2 cellular contexts compared by ENCODE assay signal in genomic region chr5:76542236-76542635, GRCh38.
TF ChIP-seq lines count a peak whose summit lies in the region.

No MANE protein-coding gene starts in this region.

TF ChIP-seq in liver, 16 proteins besides CTCF, POLR2A, EP300 and RAD21 (continued from another document):
- TF ChIP-seq, protein P1, sequence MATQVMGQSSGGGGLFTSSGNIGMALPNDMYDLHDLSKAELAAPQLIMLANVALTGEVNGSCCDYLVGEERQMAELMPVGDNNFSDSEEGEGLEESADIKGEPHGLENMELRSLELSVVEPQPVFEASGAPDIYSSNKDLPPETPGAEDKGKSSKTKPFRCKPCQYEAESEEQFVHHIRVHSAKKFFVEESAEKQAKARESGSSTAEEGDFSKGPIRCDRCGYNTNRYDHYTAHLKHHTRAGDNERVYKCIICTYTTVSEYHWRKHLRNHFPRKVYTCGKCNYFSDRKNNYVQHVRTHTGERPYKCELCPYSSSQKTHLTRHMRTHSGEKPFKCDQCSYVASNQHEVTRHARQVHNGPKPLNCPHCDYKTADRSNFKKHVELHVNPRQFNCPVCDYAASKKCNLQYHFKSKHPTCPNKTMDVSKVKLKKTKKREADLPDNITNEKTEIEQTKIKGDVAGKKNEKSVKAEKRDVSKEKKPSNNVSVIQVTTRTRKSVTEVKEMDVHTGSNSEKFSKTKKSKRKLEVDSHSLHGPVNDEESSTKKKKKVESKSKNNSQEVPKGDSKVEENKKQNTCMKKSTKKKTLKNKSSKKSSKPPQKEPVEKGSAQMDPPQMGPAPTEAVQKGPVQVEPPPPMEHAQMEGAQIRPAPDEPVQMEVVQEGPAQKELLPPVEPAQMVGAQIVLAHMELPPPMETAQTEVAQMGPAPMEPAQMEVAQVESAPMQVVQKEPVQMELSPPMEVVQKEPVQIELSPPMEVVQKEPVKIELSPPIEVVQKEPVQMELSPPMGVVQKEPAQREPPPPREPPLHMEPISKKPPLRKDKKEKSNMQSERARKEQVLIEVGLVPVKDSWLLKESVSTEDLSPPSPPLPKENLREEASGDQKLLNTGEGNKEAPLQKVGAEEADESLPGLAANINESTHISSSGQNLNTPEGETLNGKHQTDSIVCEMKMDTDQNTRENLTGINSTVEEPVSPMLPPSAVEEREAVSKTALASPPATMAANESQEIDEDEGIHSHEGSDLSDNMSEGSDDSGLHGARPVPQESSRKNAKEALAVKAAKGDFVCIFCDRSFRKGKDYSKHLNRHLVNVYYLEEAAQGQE (IDR thresholded peaks at IDR 0.05), result no peak
- TF ChIP-seq SP1 (IDR thresholded peaks at IDR 0.05), result no peak
- no peak for TF ChIP-seq MAX (IDR thresholded peaks at IDR 0.05)
- TF ChIP-seq FOXA2 (IDR thresholded peaks at IDR 0.05), result no peak
- TF ChIP-seq, protein P2, sequence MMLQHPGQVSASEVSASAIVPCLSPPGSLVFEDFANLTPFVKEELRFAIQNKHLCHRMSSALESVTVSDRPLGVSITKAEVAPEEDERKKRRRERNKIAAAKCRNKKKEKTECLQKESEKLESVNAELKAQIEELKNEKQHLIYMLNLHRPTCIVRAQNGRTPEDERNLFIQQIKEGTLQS (IDR thresholded peaks at IDR 0.05), result no peak
- TF ChIP-seq RXRA (IDR thresholded peaks at IDR 0.05), result no peak
- TF ChIP-seq HNF4G (IDR thresholded peaks at IDR 0.05), result no peak
- no peak for TF ChIP-seq HNF4A (conservative IDR thresholded peaks at IDR 0.05)
- no peak for TF ChIP-seq NR2F2 (IDR thresholded peaks at IDR 0.05)
- TF ChIP-seq FOXA1 (IDR thresholded peaks at IDR 0.05), result no peak
- no peak for TF ChIP-seq JUND (IDR thresholded peaks at IDR 0.05)
- no peak for TF ChIP-seq TAF1 (conservative IDR thresholded peaks at IDR 0.05)
- no peak for TF ChIP-seq GABPA (IDR thresholded peaks at IDR 0.05 in 1 of 2, conservative IDR thresholded peaks at IDR 0.05 in 1 of 2)
- TF ChIP-seq, protein P3, sequence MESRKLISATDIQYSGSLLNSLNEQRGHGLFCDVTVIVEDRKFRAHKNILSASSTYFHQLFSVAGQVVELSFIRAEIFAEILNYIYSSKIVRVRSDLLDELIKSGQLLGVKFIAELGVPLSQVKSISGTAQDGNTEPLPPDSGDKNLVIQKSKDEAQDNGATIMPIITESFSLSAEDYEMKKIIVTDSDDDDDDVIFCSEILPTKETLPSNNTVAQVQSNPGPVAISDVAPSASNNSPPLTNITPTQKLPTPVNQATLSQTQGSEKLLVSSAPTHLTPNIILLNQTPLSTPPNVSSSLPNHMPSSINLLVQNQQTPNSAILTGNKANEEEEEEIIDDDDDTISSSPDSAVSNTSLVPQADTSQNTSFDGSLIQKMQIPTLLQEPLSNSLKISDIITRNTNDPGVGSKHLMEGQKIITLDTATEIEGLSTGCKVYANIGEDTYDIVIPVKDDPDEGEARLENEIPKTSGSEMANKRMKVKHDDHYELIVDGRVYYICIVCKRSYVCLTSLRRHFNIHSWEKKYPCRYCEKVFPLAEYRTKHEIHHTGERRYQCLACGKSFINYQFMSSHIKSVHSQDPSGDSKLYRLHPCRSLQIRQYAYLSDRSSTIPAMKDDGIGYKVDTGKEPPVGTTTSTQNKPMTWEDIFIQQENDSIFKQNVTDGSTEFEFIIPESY (IDR thresholded peaks at IDR 0.05), result no peak
- no peak for TF ChIP-seq YY1 (IDR thresholded peaks at IDR 0.05)

TF ChIP-seq in HepG2, 621 proteins besides CTCF, POLR2A, EP300 and RAD21 (continued from another document):
- TF ChIP-seq, protein P4, sequence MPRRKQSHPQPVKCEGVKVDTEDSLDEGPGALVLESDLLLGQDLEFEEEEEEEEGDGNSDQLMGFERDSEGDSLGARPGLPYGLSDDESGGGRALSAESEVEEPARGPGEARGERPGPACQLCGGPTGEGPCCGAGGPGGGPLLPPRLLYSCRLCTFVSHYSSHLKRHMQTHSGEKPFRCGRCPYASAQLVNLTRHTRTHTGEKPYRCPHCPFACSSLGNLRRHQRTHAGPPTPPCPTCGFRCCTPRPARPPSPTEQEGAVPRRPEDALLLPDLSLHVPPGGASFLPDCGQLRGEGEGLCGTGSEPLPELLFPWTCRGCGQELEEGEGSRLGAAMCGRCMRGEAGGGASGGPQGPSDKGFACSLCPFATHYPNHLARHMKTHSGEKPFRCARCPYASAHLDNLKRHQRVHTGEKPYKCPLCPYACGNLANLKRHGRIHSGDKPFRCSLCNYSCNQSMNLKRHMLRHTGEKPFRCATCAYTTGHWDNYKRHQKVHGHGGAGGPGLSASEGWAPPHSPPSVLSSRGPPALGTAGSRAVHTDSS (CRISPR knock-in tag; conservative IDR thresholded peaks at IDR 0.05), result no peak
- TF ChIP-seq CERS6 (CRISPR knock-in tag; IDR thresholded peaks at IDR 0.05), result no peak
- no peak for TF ChIP-seq SMARCE1 (IDR thresholded peaks at IDR 0.05; ENCODE audit: borderline replicate concordance)
- TF ChIP-seq ZNF276 (CRISPR knock-in tag; IDR thresholded peaks at IDR 0.05; ENCODE audit: low read depth), result no peak
- no peak for TF ChIP-seq ZNF674 (CRISPR knock-in tag; IDR thresholded peaks at IDR 0.05; ENCODE audit: low read depth)
- no peak for TF ChIP-seq ZNF292 (CRISPR knock-in tag; IDR thresholded peaks at IDR 0.05; ENCODE audit: borderline replicate concordance, low read depth)
- TF ChIP-seq POLR2G (IDR thresholded peaks at IDR 0.05; ENCODE audit: low read depth, low read length), result no peak
- TF ChIP-seq TIGD3 (CRISPR knock-in tag; IDR thresholded peaks at IDR 0.05; ENCODE audit: borderline replicate concordance), result no peak
- TF ChIP-seq SNAI1 (CRISPR knock-in tag; IDR thresholded peaks at IDR 0.05; ENCODE audit: borderline replicate concordance), result no peak
- no peak for TF ChIP-seq ZNF121 (CRISPR knock-in tag; IDR thresholded peaks at IDR 0.05)
- TF ChIP-seq NR3C1 (CRISPR knock-in tag; IDR thresholded peaks at IDR 0.05), result no peak
- TF ChIP-seq, protein P5, sequence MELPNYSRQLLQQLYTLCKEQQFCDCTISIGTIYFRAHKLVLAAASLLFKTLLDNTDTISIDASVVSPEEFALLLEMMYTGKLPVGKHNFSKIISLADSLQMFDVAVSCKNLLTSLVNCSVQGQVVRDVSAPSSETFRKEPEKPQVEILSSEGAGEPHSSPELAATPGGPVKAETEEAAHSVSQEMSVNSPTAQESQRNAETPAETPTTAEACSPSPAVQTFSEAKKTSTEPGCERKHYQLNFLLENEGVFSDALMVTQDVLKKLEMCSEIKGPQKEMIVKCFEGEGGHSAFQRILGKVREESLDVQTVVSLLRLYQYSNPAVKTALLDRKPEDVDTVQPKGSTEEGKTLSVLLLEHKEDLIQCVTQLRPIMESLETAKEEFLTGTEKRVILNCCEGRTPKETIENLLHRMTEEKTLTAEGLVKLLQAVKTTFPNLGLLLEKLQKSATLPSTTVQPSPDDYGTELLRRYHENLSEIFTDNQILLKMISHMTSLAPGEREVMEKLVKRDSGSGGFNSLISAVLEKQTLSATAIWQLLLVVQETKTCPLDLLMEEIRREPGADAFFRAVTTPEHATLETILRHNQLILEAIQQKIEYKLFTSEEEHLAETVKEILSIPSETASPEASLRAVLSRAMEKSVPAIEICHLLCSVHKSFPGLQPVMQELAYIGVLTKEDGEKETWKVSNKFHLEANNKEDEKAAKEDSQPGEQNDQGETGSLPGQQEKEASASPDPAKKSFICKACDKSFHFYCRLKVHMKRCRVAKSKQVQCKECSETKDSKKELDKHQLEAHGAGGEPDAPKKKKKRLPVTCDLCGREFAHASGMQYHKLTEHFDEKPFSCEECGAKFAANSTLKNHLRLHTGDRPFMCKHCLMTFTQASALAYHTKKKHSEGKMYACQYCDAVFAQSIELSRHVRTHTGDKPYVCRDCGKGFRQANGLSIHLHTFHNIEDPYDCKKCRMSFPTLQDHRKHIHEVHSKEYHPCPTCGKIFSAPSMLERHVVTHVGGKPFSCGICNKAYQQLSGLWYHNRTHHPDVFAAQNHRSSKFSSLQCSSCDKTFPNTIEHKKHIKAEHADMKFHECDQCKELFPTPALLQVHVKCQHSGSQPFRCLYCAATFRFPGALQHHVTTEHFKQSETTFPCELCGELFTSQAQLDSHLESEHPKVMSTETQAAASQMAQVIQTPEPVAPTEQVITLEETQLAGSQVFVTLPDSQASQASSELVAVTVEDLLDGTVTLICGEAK (IDR thresholded peaks at IDR 0.05), result no peak
- TF ChIP-seq, protein P5 (CRISPR knock-in tag; IDR thresholded peaks at IDR 0.05), result no peak
